Comparison of ENCODE assay signal across 27 cellular contexts in genomic region chr16:1271380-1271749, GRCh38. TPM values are rescaled to one million over a fixed set of nuclear protein-coding genes. Genes with fewer than 3 reads are reported as not detected.
"Had no signal": no experiment of that assay in that cellular context is flagged by ENCODE, and none has a peak within 500 bp of the region (broad histone marks: within the 10 kb centered on the region; RNA-seq: fewer than 3 reads in every experiment).

No MANE protein-coding gene starts in this region.

- H2AFZ ChIP-seq: neural progenitor cell had no signal

- H3K4me2 ChIP-seq: neural progenitor cell had no signal

- H3K4me1 ChIP-seq: left lung, neural progenitor cell had no signal

- ATAC-seq: activated CD8-positive, alpha-beta memory T cell treated with anti-CD3 and anti-CD28 coated beads, Interleukin-2, amount 10 ng/mL, durations not matched to agents 7 days and 5 days; activated CD8-positive, alpha-beta T cell treated with anti-CD3 and anti-CD28 coated beads for 36 hours; activated naive CD8-positive, alpha-beta T cell treated with anti-CD3 and anti-CD28 coated beads, Interleukin-2, amount 50 U/mL, for 24 hours; esophagus mucosa; left lung had no signal

- H3K27ac ChIP-seq: left lung, neural progenitor cell, spleen, testis, vagina had no signal

- H3K4me3 Mint-ChIP-seq: activated CD4-positive, alpha-beta T cell treated with anti-CD3 and anti-CD28 coated beads, Interleukin-2, amount 10 ng/mL, durations not matched to agents 7 days and 5 days; activated CD8-positive, alpha-beta memory T cell treated with anti-CD3 and anti-CD28 coated beads, Interleukin-2, amount 10 ng/mL, durations not matched to agents 7 days and 5 days; activated CD8-positive, alpha-beta T cell treated with anti-CD3 and anti-CD28 coated beads for 36 hours; activated naive CD8-positive, alpha-beta T cell treated with anti-CD3 and anti-CD28 coated beads, Interleukin-2, amount 50 U/mL, for 24 hours; naive B cell; neural progenitor cell; type B pancreatic cell had no signal

- H3K27ac Mint-ChIP-seq: activated CD4-positive, alpha-beta T cell treated with anti-CD3 and anti-CD28 coated beads, Interleukin-2, amount 10 ng/mL, durations not matched to agents 7 days and 5 days; activated CD8-positive, alpha-beta memory T cell treated with anti-CD3 and anti-CD28 coated beads, Interleukin-2, amount 10 ng/mL, durations not matched to agents 7 days and 5 days; activated CD8-positive, alpha-beta T cell treated with anti-CD3 and anti-CD28 coated beads for 36 hours; activated naive CD8-positive, alpha-beta T cell treated with anti-CD3 and anti-CD28 coated beads, Interleukin-2, amount 50 U/mL, for 24 hours; type B pancreatic cell had no signal

- H3K27me3 Mint-ChIP-seq: activated CD8-positive, alpha-beta memory T cell treated with anti-CD3 and anti-CD28 coated beads, Interleukin-2, amount 10 ng/mL, durations not matched to agents 7 days and 5 days had no signal

- H3K9ac ChIP-seq: neural progenitor cell had no signal

- H3K36me3 Mint-ChIP-seq: activated CD8-positive, alpha-beta memory T cell treated with anti-CD3 and anti-CD28 coated beads, Interleukin-2, amount 10 ng/mL, durations not matched to agents 7 days and 5 days; brain; neural progenitor cell; type B pancreatic cell had no signal

- H3K9me3 Mint-ChIP-seq: activated CD4-positive, alpha-beta T cell treated with anti-CD3 and anti-CD28 coated beads, Interleukin-2, amount 10 ng/mL, durations not matched to agents 7 days and 5 days; activated CD8-positive, alpha-beta T cell treated with anti-CD3 and anti-CD28 coated beads for 36 hours; activated naive CD8-positive, alpha-beta T cell treated with anti-CD3 and anti-CD28 coated beads, Interleukin-2, amount 50 U/mL, for 24 hours; type B pancreatic cell had no signal

- DNase-seq: activated CD4-positive, alpha-beta T cell treated with anti-CD3 and anti-CD28 coated beads, Interleukin-2, amount 10 ng/mL, durations not matched to agents 7 days and 5 days; activated CD4-positive, CD25-positive, alpha-beta regulatory T cell treated with anti-CD3 and anti-CD28 coated beads, Interleukin-2, amount 50 U/mL, for 72 hours; activated CD8-positive, alpha-beta memory T cell treated with anti-CD3 and anti-CD28 coated beads, Interleukin-2, amount 10 ng/mL, durations not matched to agents 7 days and 5 days; activated CD8-positive, alpha-beta T cell treated with anti-CD3 and anti-CD28 coated beads for 36 hours; activated naive CD4-positive, alpha-beta T cell treated with anti-CD3 and anti-CD28 coated beads, Interleukin-2, amount 50 U/mL, for 16 hours; activated naive CD8-positive, alpha-beta T cell treated with anti-CD3 and anti-CD28 coated beads, Interleukin-2, amount 50 U/mL, for 24 hours; activated T-cell treated with anti-CD3 and anti-CD28 coated beads for 4 hours; effector memory CD4-positive, alpha-beta T cell; foreskin melanocyte; left lung; naive B cell; retina; stimulated activated CD4-positive, alpha-beta T cell treated with anti-CD3 and anti-CD28 coated beads, Interleukin-4, amount 100 ng/mL, for 1 hour; stimulated activated naive CD4-positive, alpha-beta T cell; testis had no signal

- H3K4me3 ChIP-seq: left lung, lung, neural progenitor cell, spleen, testis, vagina had no signal

- H3K36me3 ChIP-seq: left lung, neural progenitor cell, spleen, vagina had no signal

- H3K9me3 ChIP-seq: left lung, spleen, testis, vagina had no signal

- H3K4me1 Mint-ChIP-seq: activated CD4-positive, alpha-beta T cell treated with anti-CD3 and anti-CD28 coated beads, Interleukin-2, amount 10 ng/mL, durations not matched to agents 7 days and 5 days; activated CD8-positive, alpha-beta memory T cell treated with anti-CD3 and anti-CD28 coated beads, Interleukin-2, amount 10 ng/mL, durations not matched to agents 7 days and 5 days; activated naive CD8-positive, alpha-beta T cell treated with anti-CD3 and anti-CD28 coated beads, Interleukin-2, amount 50 U/mL, for 24 hours; neural progenitor cell had no signal

- H3K27me3 ChIP-seq: neural progenitor cell, testis, vagina had no signal

RNA-seq across cellular contexts. Expression of gene TPSD1, which starts 15.5 kb away (rescaled TPM):
- total RNA-seq: activated CD4-positive, alpha-beta T cell treated with anti-CD3 and anti-CD28 coated beads, Interleukin-2, amount 10 ng/mL, durations not matched to agents 7 days and 5 days; activated CD8-positive, alpha-beta memory T cell treated with anti-CD3 and anti-CD28 coated beads, Interleukin-2, amount 10 ng/mL, durations not matched to agents 7 days and 5 days; activated CD8-positive, alpha-beta T cell treated with anti-CD3 and anti-CD28 coated beads for 36 hours; cardiac septum; dermis blood vessel endothelial cell; esophagus mucosa; kidney epithelial cell; mesenteric fat pad; osteoblast had no signal

RNA-seq across cellular contexts. Expression of gene TPSAB1, which starts 30.9 kb away (rescaled TPM):
- total RNA-seq: activated CD4-positive, alpha-beta T cell treated with anti-CD3 and anti-CD28 coated beads, Interleukin-2, amount 10 ng/mL, durations not matched to agents 7 days and 5 days; activated CD8-positive, alpha-beta memory T cell treated with anti-CD3 and anti-CD28 coated beads, Interleukin-2, amount 10 ng/mL, durations not matched to agents 7 days and 5 days; activated CD8-positive, alpha-beta T cell treated with anti-CD3 and anti-CD28 coated beads for 36 hours; dermis blood vessel endothelial cell; kidney epithelial cell; osteoblast had no signal

RNA-seq across cellular contexts. Expression of gene TPSB2, which starts 41.4 kb away (rescaled TPM):
- total RNA-seq: activated CD4-positive, alpha-beta T cell treated with anti-CD3 and anti-CD28 coated beads, Interleukin-2, amount 10 ng/mL, durations not matched to agents 7 days and 5 days; activated CD8-positive, alpha-beta memory T cell treated with anti-CD3 and anti-CD28 coated beads, Interleukin-2, amount 10 ng/mL, durations not matched to agents 7 days and 5 days; activated CD8-positive, alpha-beta T cell treated with anti-CD3 and anti-CD28 coated beads for 36 hours; dermis blood vessel endothelial cell; kidney epithelial cell; osteoblast had no signal

RNA-seq across cellular contexts. Expression of gene TPSG1, which starts 46.3 kb away (rescaled TPM):
- total RNA-seq: activated CD4-positive, alpha-beta T cell treated with anti-CD3 and anti-CD28 coated beads, Interleukin-2, amount 10 ng/mL, durations not matched to agents 7 days and 5 days; activated CD8-positive, alpha-beta memory T cell treated with anti-CD3 and anti-CD28 coated beads, Interleukin-2, amount 10 ng/mL, durations not matched to agents 7 days and 5 days; activated CD8-positive, alpha-beta T cell treated with anti-CD3 and anti-CD28 coated beads for 36 hours; cardiac septum; dermis blood vessel endothelial cell; kidney epithelial cell; mesenteric fat pad; osteoblast; vagina had no signal
- polyA plus RNA-seq: spleen had no signal
